In genomic region chr20:47950557-47951283, GRCh38 we compare ENCODE assay signal across 16 cellular contexts.
DNase-seq lines count a peak whose midpoint lies in the region; ATAC-seq and TF ChIP-seq lines count a peak whose summit lies in the region.
"Had no signal": no experiment of that assay in that cellular context is flagged by ENCODE, and none has a peak within 500 bp of the region (broad histone marks: within the 10 kb centered on the region; RNA-seq: fewer than 3 reads in every experiment).

No MANE protein-coding gene starts in this region.

- H3K4me1 ChIP-seq in foreskin keratinocyte: peaks cover 17% of the 10 kb centered on the region

- H3K27ac Mint-ChIP-seq in natural killer cell treated with Interleukin-12 subunit alpha and Interleukin-12 subunit beta and Interleukin-15 and Interleukin-18, amount 100 ng/mL, for 72 hours: no peak overlapping the region
- H3K27ac Mint-ChIP-seq in natural killer cell (no peak overlapping the region), WTC11 (0 out of 2 replicates have a peak overlapping the region, but pooled peaks have one; percentile 70)

- H3K9me3 Mint-ChIP-seq in natural killer cell treated with Interleukin-12 subunit alpha and Interleukin-12 subunit beta and Interleukin-15 and Interleukin-18, amount 100 ng/mL, for 72 hours: no peaks in the 10 kb centered on the region
- H3K9me3 Mint-ChIP-seq in natural killer cell: no peaks in the 10 kb centered on the region
- peaks cover 3% of the 10 kb centered on the region; the same call in 1 of the 2 replicates for H3K9me3 Mint-ChIP-seq in WTC11
- H3K9me3 Mint-ChIP-seq: GM23338 had no signal

- no peak for TF ChIP-seq CTCF in natural killer cell (IDR thresholded peaks at IDR 0.05)
- TF ChIP-seq CTCF in WTC11 (IDR thresholded peaks at IDR 0.05): no peak
- TF ChIP-seq CTCF in foreskin keratinocyte (conservative IDR thresholded peaks at IDR 0.05): no peak
- TF ChIP-seq CTCF in GM20000 (IDR thresholded peaks at IDR 0.05; ENCODE audit: extremely low read depth, missing control alignments): no peak

- CTCF ChIA-PET in WTC11 (lab: Charles Lee): interaction anchor here (1.1 to 1.2 kb wide), 2 partner anchors 164 to 239 kb away, joined by 3 to 4 read pairs; no protein-coding TSS in a partner anchor

- no peaks in the 10 kb centered on the region for H3K27me3 ChIP-seq in foreskin keratinocyte
- H3K27me3 ChIP-seq: BLaER1 had no signal

- H3K4me1 Mint-ChIP-seq in natural killer cell treated with Interleukin-12 subunit alpha and Interleukin-12 subunit beta and Interleukin-15 and Interleukin-18, amount 100 ng/mL, for 72 hours (ENCODE audit: low read depth in 2 of 2): no peaks in the 10 kb centered on the region
- H3K4me1 Mint-ChIP-seq in natural killer cell (no peaks in the 10 kb centered on the region), WTC11 (peaks cover 14% of the 10 kb centered on the region)

- H3K27ac ChIP-seq in foreskin keratinocyte: peak overlapping the region; percentile 70
- H3K27ac ChIP-seq: BLaER1 had no signal

- no peak for ATAC-seq in natural killer cell treated with Interleukin-12 subunit alpha and Interleukin-12 subunit beta and Interleukin-15 and Interleukin-18, amount 100 ng/mL, for 72 hours
- ATAC-seq in natural killer cell (no peak), WTC11 (no peak), foreskin keratinocyte (no peak)
- ATAC-seq: GM23338 had no signal

- H3K36me3 Mint-ChIP-seq in natural killer cell treated with Interleukin-12 subunit alpha and Interleukin-12 subunit beta and Interleukin-15 and Interleukin-18, amount 100 ng/mL, for 72 hours: no peaks in the 10 kb centered on the region
- H3K36me3 Mint-ChIP-seq in natural killer cell (no peaks in the 10 kb centered on the region), WTC11 (no peaks in the 10 kb centered on the region)

- peak; percentile 44 for DNase-seq in natural killer cell treated with Interleukin-12 subunit alpha and Interleukin-12 subunit beta and Interleukin-15 and Interleukin-18, amount 100 ng/mL, for 72 hours (ENCODE audit: low spot score)
- DNase-seq in natural killer cell (no peak), WTC11 (ENCODE audit: low spot score) (no peak), foreskin keratinocyte (no peak), COR-L47 (lab: John Stamatoyannopoulos, UW) (no peak), NCI-H2081 treated with DMSO at 0.1 percent for 48 hours (lab: John Stamatoyannopoulos, UW) (no peak), GM20000 (ENCODE audit: low spot score) (no peak), CD1c-positive myeloid dendritic cell (ENCODE audit: extremely low spot score) (no peak)
- DNase-seq: DMS 273 treated with DMSO at 0.1 percent for 48 hours, Kasumi-1, NCI-H1930, NCI-H510A treated with DMSO at 0.1 percent for 48 hours, NCI-H82, SHP77 treated with DMSO at 0.1 percent for 48 hours had no signal

- intact Hi-C loops in natural killer cell (cut with micrococcal nuclease): no loop called here

- POLR2A ChIA-PET in WTC11 (lab: Charles Lee): no interaction called here

- no peak overlapping the region for H3K4me3 Mint-ChIP-seq in natural killer cell treated with Interleukin-12 subunit alpha and Interleukin-12 subunit beta and Interleukin-15 and Interleukin-18, amount 100 ng/mL, for 72 hours
- H3K4me3 Mint-ChIP-seq in natural killer cell: no peak overlapping the region
- no peak overlapping the region for H3K4me3 Mint-ChIP-seq in WTC11
- H3K4me3 Mint-ChIP-seq: GM23338 had no signal

- H3K27me3 Mint-ChIP-seq in natural killer cell treated with Interleukin-12 subunit alpha and Interleukin-12 subunit beta and Interleukin-15 and Interleukin-18, amount 100 ng/mL, for 72 hours: peaks cover 11% of the 10 kb centered on the region in 2 donors
- peaks cover 8 to 14% of the 10 kb centered on the region in 2 donors for H3K27me3 Mint-ChIP-seq in natural killer cell (ENCODE audit: low read depth in 2 of 2)
- no peaks in the 10 kb centered on the region for H3K27me3 Mint-ChIP-seq in WTC11 (ENCODE audit: low read depth)

TF ChIP-seq in WTC11, 78 proteins besides CTCF, POLR2A, EP300 and RAD21 (continues in another document):
- TF ChIP-seq, protein P1, sequence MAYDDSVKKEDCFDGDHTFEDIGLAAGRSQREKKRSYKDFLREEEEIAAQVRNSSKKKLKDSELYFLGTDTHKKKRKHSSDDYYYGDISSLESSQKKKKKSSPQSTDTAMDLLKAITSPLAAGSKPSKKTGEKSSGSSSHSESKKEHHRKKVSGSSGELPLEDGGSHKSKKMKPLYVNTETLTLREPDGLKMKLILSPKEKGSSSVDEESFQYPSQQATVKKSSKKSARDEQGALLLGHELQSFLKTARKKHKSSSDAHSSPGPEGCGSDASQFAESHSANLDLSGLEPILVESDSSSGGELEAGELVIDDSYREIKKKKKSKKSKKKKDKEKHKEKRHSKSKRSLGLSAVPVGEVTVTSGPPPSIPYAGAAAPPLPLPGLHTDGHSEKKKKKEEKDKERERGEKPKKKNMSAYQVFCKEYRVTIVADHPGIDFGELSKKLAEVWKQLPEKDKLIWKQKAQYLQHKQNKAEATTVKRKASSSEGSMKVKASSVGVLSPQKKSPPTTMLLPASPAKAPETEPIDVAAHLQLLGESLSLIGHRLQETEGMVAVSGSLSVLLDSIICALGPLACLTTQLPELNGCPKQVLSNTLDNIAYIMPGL (CRISPR knock-in tag; IDR thresholded peaks at IDR 0.05): no peak
- TF ChIP-seq, protein P2, sequence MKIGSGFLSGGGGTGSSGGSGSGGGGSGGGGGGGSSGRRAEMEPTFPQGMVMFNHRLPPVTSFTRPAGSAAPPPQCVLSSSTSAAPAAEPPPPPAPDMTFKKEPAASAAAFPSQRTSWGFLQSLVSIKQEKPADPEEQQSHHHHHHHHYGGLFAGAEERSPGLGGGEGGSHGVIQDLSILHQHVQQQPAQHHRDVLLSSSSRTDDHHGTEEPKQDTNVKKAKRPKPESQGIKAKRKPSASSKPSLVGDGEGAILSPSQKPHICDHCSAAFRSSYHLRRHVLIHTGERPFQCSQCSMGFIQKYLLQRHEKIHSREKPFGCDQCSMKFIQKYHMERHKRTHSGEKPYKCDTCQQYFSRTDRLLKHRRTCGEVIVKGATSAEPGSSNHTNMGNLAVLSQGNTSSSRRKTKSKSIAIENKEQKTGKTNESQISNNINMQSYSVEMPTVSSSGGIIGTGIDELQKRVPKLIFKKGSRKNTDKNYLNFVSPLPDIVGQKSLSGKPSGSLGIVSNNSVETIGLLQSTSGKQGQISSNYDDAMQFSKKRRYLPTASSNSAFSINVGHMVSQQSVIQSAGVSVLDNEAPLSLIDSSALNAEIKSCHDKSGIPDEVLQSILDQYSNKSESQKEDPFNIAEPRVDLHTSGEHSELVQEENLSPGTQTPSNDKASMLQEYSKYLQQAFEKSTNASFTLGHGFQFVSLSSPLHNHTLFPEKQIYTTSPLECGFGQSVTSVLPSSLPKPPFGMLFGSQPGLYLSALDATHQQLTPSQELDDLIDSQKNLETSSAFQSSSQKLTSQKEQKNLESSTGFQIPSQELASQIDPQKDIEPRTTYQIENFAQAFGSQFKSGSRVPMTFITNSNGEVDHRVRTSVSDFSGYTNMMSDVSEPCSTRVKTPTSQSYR (CRISPR knock-in tag; IDR thresholded peaks at IDR 0.05): no peak
- TF ChIP-seq FOXP1 (CRISPR knock-in tag; IDR thresholded peaks at IDR 0.05; ENCODE audit: borderline replicate concordance): no peak
- TF ChIP-seq GABPB1 (CRISPR knock-in tag; IDR thresholded peaks at IDR 0.05): no peak
- TF ChIP-seq EMX1 (CRISPR knock-in tag; IDR thresholded peaks at IDR 0.05): no peak
- no peak for TF ChIP-seq SP1 (CRISPR knock-in tag; conservative IDR thresholded peaks at IDR 0.05)
- no peak for TF ChIP-seq IRF2 (CRISPR knock-in tag; IDR thresholded peaks at IDR 0.05; ENCODE audit: borderline replicate concordance, low read depth)
- no peak for TF ChIP-seq ZNF138 (CRISPR knock-in tag; conservative IDR thresholded peaks at IDR 0.05)
- TF ChIP-seq SMAD3 (CRISPR knock-in tag; IDR thresholded peaks at IDR 0.05; ENCODE audit: borderline replicate concordance): no peak
- no peak for TF ChIP-seq CREM (CRISPR knock-in tag; IDR thresholded peaks at IDR 0.05)
- TF ChIP-seq, protein P3, sequence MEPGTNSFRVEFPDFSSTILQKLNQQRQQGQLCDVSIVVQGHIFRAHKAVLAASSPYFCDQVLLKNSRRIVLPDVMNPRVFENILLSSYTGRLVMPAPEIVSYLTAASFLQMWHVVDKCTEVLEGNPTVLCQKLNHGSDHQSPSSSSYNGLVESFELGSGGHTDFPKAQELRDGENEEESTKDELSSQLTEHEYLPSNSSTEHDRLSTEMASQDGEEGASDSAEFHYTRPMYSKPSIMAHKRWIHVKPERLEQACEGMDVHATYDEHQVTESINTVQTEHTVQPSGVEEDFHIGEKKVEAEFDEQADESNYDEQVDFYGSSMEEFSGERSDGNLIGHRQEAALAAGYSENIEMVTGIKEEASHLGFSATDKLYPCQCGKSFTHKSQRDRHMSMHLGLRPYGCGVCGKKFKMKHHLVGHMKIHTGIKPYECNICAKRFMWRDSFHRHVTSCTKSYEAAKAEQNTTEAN (CRISPR knock-in tag; IDR thresholded peaks at IDR 0.05): no peak
- TF ChIP-seq, protein P4, sequence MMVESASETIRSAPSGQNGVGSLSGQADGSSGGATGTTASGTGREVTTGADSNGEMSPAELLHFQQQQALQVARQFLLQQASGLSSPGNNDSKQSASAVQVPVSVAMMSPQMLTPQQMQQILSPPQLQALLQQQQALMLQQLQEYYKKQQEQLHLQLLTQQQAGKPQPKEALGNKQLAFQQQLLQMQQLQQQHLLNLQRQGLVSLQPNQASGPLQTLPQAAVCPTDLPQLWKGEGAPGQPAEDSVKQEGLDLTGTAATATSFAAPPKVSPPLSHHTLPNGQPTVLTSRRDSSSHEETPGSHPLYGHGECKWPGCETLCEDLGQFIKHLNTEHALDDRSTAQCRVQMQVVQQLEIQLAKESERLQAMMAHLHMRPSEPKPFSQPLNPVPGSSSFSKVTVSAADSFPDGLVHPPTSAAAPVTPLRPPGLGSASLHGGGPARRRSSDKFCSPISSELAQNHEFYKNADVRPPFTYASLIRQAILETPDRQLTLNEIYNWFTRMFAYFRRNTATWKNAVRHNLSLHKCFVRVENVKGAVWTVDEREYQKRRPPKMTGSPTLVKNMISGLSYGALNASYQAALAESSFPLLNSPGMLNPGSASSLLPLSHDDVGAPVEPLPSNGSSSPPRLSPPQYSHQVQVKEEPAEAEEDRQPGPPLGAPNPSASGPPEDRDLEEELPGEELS (CRISPR knock-in tag; IDR thresholded peaks at IDR 0.05): no peak
- no peak for TF ChIP-seq FOXK1 (CRISPR knock-in tag; IDR thresholded peaks at IDR 0.05)
- no peak for TF ChIP-seq NFATC4 (CRISPR knock-in tag; IDR thresholded peaks at IDR 0.05)
